Comparison of ENCODE assay signal across 1 cellular context in the genomic region with DNA sequence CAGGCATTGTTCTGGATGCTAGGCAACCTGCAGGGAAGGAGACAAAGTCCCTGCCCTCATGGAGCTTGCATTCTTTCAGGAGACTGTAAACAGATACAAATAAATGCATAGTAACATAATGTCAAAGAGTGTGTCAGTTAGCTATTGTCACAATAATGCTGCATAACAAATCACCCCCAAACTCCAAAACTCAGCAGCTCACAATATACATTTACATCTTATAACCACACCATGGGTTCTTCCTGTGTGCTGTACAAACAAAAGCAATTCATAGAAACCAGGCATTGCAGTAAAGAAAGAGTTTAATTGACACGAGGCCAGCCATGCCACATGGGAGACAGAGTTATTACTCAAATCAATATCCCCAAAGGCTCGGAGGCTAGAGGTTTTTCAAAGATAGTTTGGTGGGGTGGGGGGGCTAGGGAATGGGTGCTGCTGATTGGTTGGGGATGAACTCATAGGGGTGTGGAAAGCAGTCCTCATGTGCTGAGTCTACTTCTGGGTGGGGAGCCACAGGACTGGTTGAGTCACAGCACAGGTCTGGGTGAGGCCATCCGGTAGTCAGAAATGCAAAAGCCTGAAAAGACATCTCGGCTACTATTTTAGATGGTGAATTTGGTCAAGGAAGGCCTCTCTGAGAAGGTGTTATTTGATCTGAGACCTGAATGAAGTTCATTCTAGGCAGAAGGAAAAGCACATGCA.
A peak's percentile ranks its signal among the peaks of the same experiment; 100 is the strongest.
TF ChIP-seq lines count a peak whose summit lies in the region.

No MANE protein-coding gene starts in this region.

TF ChIP-seq in K562, 482 proteins besides CTCF, POLR2A, EP300 and RAD21:
- TF ChIP-seq ZNF316 (IDR thresholded peaks at IDR 0.05) (peak; percentile 44; the same call in 1 of the 2 replicates), HDAC8 (tag; IDR thresholded peaks at IDR 0.05) (no peak), BCOR (IDR thresholded peaks at IDR 0.05) (peak; percentile 23; the same call in 1 of the 2 replicates), ZNF408 (CRISPR knock-in tag; IDR thresholded peaks at IDR 0.05; ENCODE audit: low read depth) (no peak), HDAC6 (IDR thresholded peaks at IDR 0.05; ENCODE audit: low read depth, low read length) (no peak), RBM25 (IDR thresholded peaks at IDR 0.05; ENCODE audit: low read depth, low read length, severe bottlenecking) (peak; percentile 31), ZNF395 (CRISPR knock-in tag; IDR thresholded peaks at IDR 0.05) (no peak)
- TF ChIP-seq, protein P1, sequence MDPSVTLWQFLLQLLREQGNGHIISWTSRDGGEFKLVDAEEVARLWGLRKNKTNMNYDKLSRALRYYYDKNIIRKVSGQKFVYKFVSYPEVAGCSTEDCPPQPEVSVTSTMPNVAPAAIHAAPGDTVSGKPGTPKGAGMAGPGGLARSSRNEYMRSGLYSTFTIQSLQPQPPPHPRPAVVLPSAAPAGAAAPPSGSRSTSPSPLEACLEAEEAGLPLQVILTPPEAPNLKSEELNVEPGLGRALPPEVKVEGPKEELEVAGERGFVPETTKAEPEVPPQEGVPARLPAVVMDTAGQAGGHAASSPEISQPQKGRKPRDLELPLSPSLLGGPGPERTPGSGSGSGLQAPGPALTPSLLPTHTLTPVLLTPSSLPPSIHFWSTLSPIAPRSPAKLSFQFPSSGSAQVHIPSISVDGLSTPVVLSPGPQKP (CRISPR knock-in tag; IDR thresholded peaks at IDR 0.05) = no peak
